13 cellular contexts compared by ENCODE assay signal in genomic region chr1:25486602-25487001, GRCh38. TPM values are rescaled to one million over a fixed set of nuclear protein-coding genes. Genes with fewer than 3 reads are reported as not detected.
DNase-seq lines count a peak whose midpoint lies in the region; ATAC-seq and TF ChIP-seq lines count a peak whose summit lies in the region.
"Had no signal": no experiment of that assay in that cellular context is flagged by ENCODE, and none has a peak within 500 bp of the region (broad histone marks: within the 10 kb centered on the region; RNA-seq: fewer than 3 reads in every experiment).

No MANE protein-coding gene starts in this region.

- no peaks in the 10 kb centered on the region for H3K4me1 Mint-ChIP-seq in type B pancreatic cell (ENCODE audit: unreplicated experiment)
- H3K4me1 Mint-ChIP-seq in activated T-helper 2 cell treated with anti-CD3 and anti-CD28 coated beads, Interferon-gamma antibody, Interleukin-2, Interleukin-4, amounts not matched to agents 10 μg/mL and 5 μg/mL and 100 μg/mL, durations not matched to agents 14 hours and 24 hours and 36 hours (ENCODE audit: low read depth) = peaks cover 6% of the 10 kb centered on the region

- H3K27ac Mint-ChIP-seq in type B pancreatic cell = no peak overlapping the region
- no peak overlapping the region for H3K27ac Mint-ChIP-seq in activated T-helper 2 cell treated with anti-CD3 and anti-CD28 coated beads, Interferon-gamma antibody, Interleukin-2, Interleukin-4, amounts not matched to agents 10 μg/mL and 5 μg/mL and 100 μg/mL, durations not matched to agents 14 hours and 24 hours and 36 hours
- H3K27ac Mint-ChIP-seq: activated CD4-positive, alpha-beta memory T cell treated with anti-CD3 and anti-CD28 coated beads for 36 hours; CD8-positive, alpha-beta T cell had no signal

- intact Hi-C loops in right cardiac atrium (cut with DNase I) = loop anchor here in 1 of 4 donors (10.0 kb wide), 1 partner anchor 52 kb away; the partner anchor contains the start of gene MACO1
- intact Hi-C loops in activated T-helper 2 cell treated with anti-CD3 and anti-CD28 coated beads, Interferon-gamma antibody, Interleukin-2, Interleukin-4, amounts not matched to agents 10 μg/mL and 5 μg/mL and 100 μg/mL, durations not matched to agents 14 hours and 24 hours and 36 hours (cut with micrococcal nuclease) = loop anchor here (5.0 kb wide), 1 partner anchor 54 kb away; the partner anchor contains the start of gene MACO1

- peak in 1 of 2 donors; percentile 25 for DNase-seq in cardiac muscle cell (ENCODE audit: low read depth in 1 of 2, low spot score in 1 of 2)
- DNase-seq in right cardiac atrium = no peak
- DNase-seq in NCI-H69 (lab: John Stamatoyannopoulos, UW) = peak; percentile 4
- DNase-seq in epithelial cell of proximal tubule (ENCODE audit: low read depth) = no peak
- no peak for DNase-seq in type B pancreatic cell (ENCODE audit: extremely low spot score, unreplicated experiment)
- no peak for DNase-seq in activated T-helper 2 cell treated with anti-CD3 and anti-CD28 coated beads, Interferon-gamma antibody, Interleukin-2, Interleukin-4, amounts not matched to agents 10 μg/mL and 5 μg/mL and 100 μg/mL, durations not matched to agents 14 hours and 24 hours and 36 hours (ENCODE audit: low spot score)
- DNase-seq: activated CD4-positive, alpha-beta memory T cell treated with anti-CD3 and anti-CD28 coated beads for 36 hours; CD8-positive, alpha-beta T cell had no signal

- H3K36me3 ChIP-seq in cardiac muscle cell = peaks cover 17% of the 10 kb centered on the region

- no peak overlapping the region for H3K4me3 Mint-ChIP-seq in type B pancreatic cell
- no peak overlapping the region for H3K4me3 Mint-ChIP-seq in activated T-helper 2 cell treated with anti-CD3 and anti-CD28 coated beads, Interferon-gamma antibody, Interleukin-2, Interleukin-4, amounts not matched to agents 10 μg/mL and 5 μg/mL and 100 μg/mL, durations not matched to agents 14 hours and 24 hours and 36 hours (ENCODE audit: low read depth)
- H3K4me3 Mint-ChIP-seq: activated CD4-positive, alpha-beta memory T cell treated with anti-CD3 and anti-CD28 coated beads for 36 hours; CD8-positive, alpha-beta T cell had no signal

- H3K4me3 ChIP-seq in cardiac muscle cell (no peak overlapping the region), right cardiac atrium (ENCODE audit: low read length) (no peak overlapping the region), epithelial cell of proximal tubule (ENCODE audit: low read depth, low read length) (no peak overlapping the region)
- H3K4me3 ChIP-seq: ascending aorta had no signal

- peaks cover 26% of the 10 kb centered on the region for H3K36me3 Mint-ChIP-seq in type B pancreatic cell
- peaks cover 46% of the 10 kb centered on the region for H3K36me3 Mint-ChIP-seq in activated T-helper 2 cell treated with anti-CD3 and anti-CD28 coated beads, Interferon-gamma antibody, Interleukin-2, Interleukin-4, amounts not matched to agents 10 μg/mL and 5 μg/mL and 100 μg/mL, durations not matched to agents 14 hours and 24 hours and 36 hours (ENCODE audit: low read depth)

- peak; percentile 13 for TF ChIP-seq CTCF in cardiac muscle cell (IDR thresholded peaks at IDR 0.05; ENCODE audit: low read depth, low read length)
- TF ChIP-seq CTCF in epithelial cell of proximal tubule (conservative IDR thresholded peaks at IDR 0.05; ENCODE audit: low read depth, low read length) = peak; percentile 22
- TF ChIP-seq CTCF in type B pancreatic cell (conservative IDR thresholded peaks at IDR 0.05) = peak; percentile 47

- H3K9me3 ChIP-seq in cardiac muscle cell (ENCODE audit: low read depth) (no peaks in the 10 kb centered on the region), right cardiac atrium (ENCODE audit: control insufficient read depth, low read length) (no peaks in the 10 kb centered on the region)
- H3K9me3 ChIP-seq: ascending aorta had no signal

- no peaks in the 10 kb centered on the region for H3K27me3 ChIP-seq in cardiac muscle cell
- no peaks in the 10 kb centered on the region for H3K27me3 ChIP-seq in right cardiac atrium (ENCODE audit: control insufficient read depth, insufficient read depth)
- H3K27me3 ChIP-seq: ascending aorta had no signal

- H3K9me3 Mint-ChIP-seq in type B pancreatic cell = no peaks in the 10 kb centered on the region
- H3K9me3 Mint-ChIP-seq in activated T-helper 2 cell treated with anti-CD3 and anti-CD28 coated beads, Interferon-gamma antibody, Interleukin-2, Interleukin-4, amounts not matched to agents 10 μg/mL and 5 μg/mL and 100 μg/mL, durations not matched to agents 14 hours and 24 hours and 36 hours = no peaks in the 10 kb centered on the region
- H3K9me3 Mint-ChIP-seq: activated CD4-positive, alpha-beta memory T cell treated with anti-CD3 and anti-CD28 coated beads for 36 hours; CD8-positive, alpha-beta T cell had no signal

- WGBS in right cardiac atrium = 97% methylated on average over 1 of the region's 1 CpG

- H3K27ac ChIP-seq in cardiac muscle cell (no peak overlapping the region), right cardiac atrium (ENCODE audit: low read length) (no peak overlapping the region)
- H3K27ac ChIP-seq: ascending aorta had no signal

- ATAC-seq in right cardiac atrium (no peak), HG03439 (IDR thresholded peaks at IDR 0.05; ENCODE audit: unreplicated experiment) (no peak), HG03196 (IDR thresholded peaks at IDR 0.05; ENCODE audit: unreplicated experiment) (no peak)
- ATAC-seq: CD8-positive, alpha-beta T cell; Right ventricle myocardium inferior; sciatic nerve had no signal

- H3K27me3 Mint-ChIP-seq in type B pancreatic cell = no peaks in the 10 kb centered on the region
- H3K27me3 Mint-ChIP-seq in activated T-helper 2 cell treated with anti-CD3 and anti-CD28 coated beads, Interferon-gamma antibody, Interleukin-2, Interleukin-4, amounts not matched to agents 10 μg/mL and 5 μg/mL and 100 μg/mL, durations not matched to agents 14 hours and 24 hours and 36 hours (ENCODE audit: low read depth) = no peaks in the 10 kb centered on the region
- H3K27me3 Mint-ChIP-seq: activated CD4-positive, alpha-beta memory T cell treated with anti-CD3 and anti-CD28 coated beads for 36 hours had no signal

- H3K4me1 ChIP-seq in cardiac muscle cell (ENCODE audit: low read depth) (peaks cover 12% of the 10 kb centered on the region), right cardiac atrium (ENCODE audit: control insufficient read depth, insufficient read depth, low read length) (peaks cover under 1% of the 10 kb centered on the region)
- H3K4me1 ChIP-seq: ascending aorta had no signal

RNA-seq across cellular contexts. Expression of gene MACO1, which starts 55.9 kb away (rescaled TPM):
- total RNA-seq in cardiac muscle cell (12.5 and 13.8 TPM in 2 replicates), right cardiac atrium (10 to 100 TPM; 16.1 to 20.2 (median 17.4) TPM), epithelial cell of proximal tubule (7.9 and 11.5 TPM in 2 replicates), type B pancreatic cell (ENCODE audit: low replicate concordance) (20.8 and 22.0 TPM in 2 replicates)
- polyA plus RNA-seq in cardiac muscle cell (10.6 and 12.3 TPM in 2 replicates), right cardiac atrium (8.8 TPM)
- total RNA-seq in activated T-helper 2 cell treated with anti-CD3 and anti-CD28 coated beads, Interferon-gamma antibody, Interleukin-2, Interleukin-4, amounts not matched to agents 10 μg/mL and 5 μg/mL and 100 μg/mL, durations not matched to agents 14 hours and 24 hours and 36 hours = 15.8 and 15.9 TPM in 2 replicates

RNA-seq across cellular contexts. Expression of gene LDLRAP1, which starts 56.8 kb away (rescaled TPM):
- total RNA-seq in cardiac muscle cell = 15.8 and 16.4 TPM in 2 replicates
- 12.2 and 21.8 TPM in 2 replicates for polyA plus RNA-seq in cardiac muscle cell
- 10 to 100 TPM in 1 of 4 donors, 1 to 10 TPM in 3; 7.6 to 10.2 (median 9.2) TPM for total RNA-seq in right cardiac atrium
- 6.0 TPM for polyA plus RNA-seq in right cardiac atrium
- 6.1 and 14.0 TPM in 2 replicates for total RNA-seq in epithelial cell of proximal tubule
- 20.7 and 21.3 TPM in 2 replicates for total RNA-seq in type B pancreatic cell (ENCODE audit: low replicate concordance)
- total RNA-seq in activated T-helper 2 cell treated with anti-CD3 and anti-CD28 coated beads, Interferon-gamma antibody, Interleukin-2, Interleukin-4, amounts not matched to agents 10 μg/mL and 5 μg/mL and 100 μg/mL, durations not matched to agents 14 hours and 24 hours and 36 hours = 6.3 and 7.2 TPM in 2 replicates
